In the genomic region with DNA sequence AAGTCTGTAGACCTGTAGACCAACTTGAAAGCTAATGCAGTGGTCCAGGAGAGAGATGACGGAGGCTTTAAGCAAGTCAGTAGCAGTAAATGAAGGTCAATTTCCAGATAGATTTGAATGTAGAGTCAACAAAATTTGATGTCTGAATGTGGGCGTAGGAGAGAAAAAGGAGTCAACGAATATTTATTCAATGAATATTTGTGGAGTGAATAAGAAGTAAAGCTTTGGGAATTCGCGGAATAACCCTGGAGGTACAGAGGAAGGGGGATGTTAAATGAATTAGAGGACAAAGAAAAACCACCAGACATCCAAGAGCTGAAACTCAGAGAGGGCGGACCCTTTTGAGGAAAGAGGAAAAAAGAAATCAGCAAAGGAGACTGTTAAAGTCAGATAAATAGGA, we compare ENCODE assay signal across 16 cellular contexts. TPM values are rescaled to one million over a fixed set of nuclear protein-coding genes. Genes with fewer than 3 reads are reported as not detected.
DNase-seq lines count a peak whose midpoint lies in the region; TF ChIP-seq lines count a peak whose summit lies in the region.
"Had no signal": no experiment of that assay in that cellular context is flagged by ENCODE, and none has a peak within 500 bp of the region (broad histone marks: within the 10 kb centered on the region; RNA-seq: fewer than 3 reads in every experiment).

No MANE protein-coding gene starts in this region.

- H3K27ac ChIP-seq in thyroid gland = peak overlapping the region; percentile 82 to 96 (median 95)
- H3K27ac ChIP-seq: RWPE1, suprapubic skin had no signal

- intact Hi-C loops in thyroid gland (cut with DNase I) = no loop called here

- DNase-seq in HT1080 (ENCODE audit: low read depth) (peak; percentile 48), astrocyte of the spinal cord (ENCODE audit: low read depth, low spot score) (peak; percentile 80), iris pigment epithelial cell (ENCODE audit: low read depth) (peak; percentile 74), thyroid gland (no peak), middle frontal gyrus (ENCODE audit: extremely low spot score, low spot score) (no peak), SIG-M5 treated with dmso at 0.1 percent for 504 hours (lab: John Stamatoyannopoulos, UW; ENCODE audit: unreplicated experiment) (no peak)
- no peak for DNase-seq in stimulated activated CD4-positive, alpha-beta T cell treated with anti-CD3 and anti-CD28 coated beads, Interleukin-2, amount 100 ng/mL, for 24 hours
- DNase-seq: activated naive CD8-positive, alpha-beta T cell treated with anti-CD3 and anti-CD28 coated beads for 36 hours; DMS 273 treated with DMSO at 0.1 percent for 48 hours; effector CD4-positive, alpha-beta T cell; hypothalamus; NCI-H1092; NCI-H510A had no signal

- peaks cover 57 to 59% of the 10 kb centered on the region in 2 donors for H3K4me1 ChIP-seq in thyroid gland

- no peak for TF ChIP-seq POLR2A in thyroid gland (IDR thresholded peaks at IDR 0.05)

- no peaks in the 10 kb centered on the region for H3K27me3 ChIP-seq in thyroid gland
- H3K27me3 ChIP-seq: suprapubic skin had no signal

- WGBS in thyroid gland, 2 donors = 86 to 90% methylated on average over 6 of the region's 6 CpGs

- no peaks in the 10 kb centered on the region for H3K9me3 ChIP-seq in thyroid gland
- H3K9me3 ChIP-seq: suprapubic skin had no signal

- no peak overlapping the region for H3K4me3 ChIP-seq in astrocyte of the spinal cord (ENCODE audit: low read depth, low read length)
- no peak overlapping the region for H3K4me3 ChIP-seq in thyroid gland (replicated peaks in 1 of 3)
- H3K4me3 ChIP-seq: lung, suprapubic skin had no signal

- in situ Hi-C loops in astrocyte of the spinal cord (cut with HindIII; ENCODE audit: low sequenced_read_pairs) = no loop called here

- H3K36me3 ChIP-seq in thyroid gland = no peaks in the 10 kb centered on the region
- H3K36me3 ChIP-seq: suprapubic skin had no signal

- no peak for TF ChIP-seq CTCF in astrocyte of the spinal cord (IDR thresholded peaks at IDR 0.05; ENCODE audit: low read depth, low read length)
- no peak for TF ChIP-seq CTCF in thyroid gland (IDR thresholded peaks at IDR 0.05)

RNA-seq across cellular contexts. Expression of a gene that starts 4.4 kb away (rescaled TPM):
- total RNA-seq in HT1080 (2014; rRNA removed; shearing (Covaris generic)) = 65.1 and 74.7 TPM in 2 replicates
- 200 and 267 TPM in 2 replicates for polyA plus RNA-seq in HT1080 (2015; cell fraction: cytosol; rRNA removed)
- polyA plus RNA-seq in HT1080 (2015; cell fraction: nucleus; rRNA removed) = 515 and 548 TPM in 2 replicates
- total RNA-seq in thyroid gland = 100 to 1,000 TPM; 110 to 171 (median 156) TPM

Comparison
In these comparisons a context has a peak if more than half of its experiments do, and no peak if none do; other contexts are left out.
1. DNase-seq: peak in HT1080 (single experiment), astrocyte of the spinal cord (single experiment) and iris pigment epithelial cell (single experiment); none in thyroid gland (0 of 2), middle frontal gyrus (single experiment), SIG-M5 treated with dmso at 0.1 percent for 504 hours (single experiment) and stimulated activated CD4-positive, alpha-beta T cell treated with anti-CD3 and anti-CD28 coated beads, Interleukin-2, amount 100 ng/mL, for 24 hours (0 of 2).